1 cellular context compared by ENCODE assay signal in genomic region chr4:56106180-56106579, GRCh38.
TF ChIP-seq lines count a peak whose summit lies in the region.

No MANE protein-coding gene starts in this region.

TF ChIP-seq in HepG2, 621 proteins besides CTCF, POLR2A, EP300 and RAD21 (continued from another document):
- TF ChIP-seq KIAA2018 (CRISPR knock-in tag; IDR thresholded peaks at IDR 0.05; ENCODE audit: borderline replicate concordance) (no peak), AGO1 (IDR thresholded peaks at IDR 0.05; ENCODE audit: low read depth, low read length, poor library complexity, severe bottlenecking) (no peak), SP140L (CRISPR knock-in tag; IDR thresholded peaks at IDR 0.05; ENCODE audit: borderline replicate concordance) (no peak), PCBP1 (IDR thresholded peaks at IDR 0.05; ENCODE audit: borderline replicate concordance, low read depth, low read length) (no peak), GRHL1 (CRISPR knock-in tag; conservative IDR thresholded peaks at IDR 0.05) (no peak), GABPB1 (CRISPR knock-in tag; IDR thresholded peaks at IDR 0.05) (no peak), FOSL1 (CRISPR knock-in tag; IDR thresholded peaks at IDR 0.05; ENCODE audit: borderline replicate concordance) (no peak), BCL3 (CRISPR knock-in tag; IDR thresholded peaks at IDR 0.05) (no peak), ATAD3A (CRISPR knock-in tag; IDR thresholded peaks at IDR 0.05) (no peak), MLX (CRISPR knock-in tag; IDR thresholded peaks at IDR 0.05) (no peak), ZSCAN31 (CRISPR knock-in tag; IDR thresholded peaks at IDR 0.05; ENCODE audit: low read depth) (no peak), TEAD2 (CRISPR knock-in tag; IDR thresholded peaks at IDR 0.05) (no peak), NR0B2 (CRISPR knock-in tag; IDR thresholded peaks at IDR 0.05) (no peak), KLF6 (CRISPR knock-in tag; IDR thresholded peaks at IDR 0.05) (no peak)
